Comparison of ENCODE assay signal across 13 cellular contexts in genomic region chr3:140092883-140093536, GRCh38.
A peak's percentile ranks its signal among the peaks of the same experiment; 100 is the strongest.
DNase-seq lines count a peak whose midpoint lies in the region; FAIRE-seq and TF ChIP-seq lines count a peak whose summit lies in the region.
"Had no signal": no experiment of that assay in that cellular context is flagged by ENCODE, and none has a peak within 500 bp of the region (broad histone marks: within the 10 kb centered on the region; RNA-seq: fewer than 3 reads in every experiment).

No MANE protein-coding gene starts in this region.

- peaks cover 5 to 9% of the 10 kb centered on the region in 2 donors for H3K4me1 ChIP-seq in thyroid gland
- peaks cover 0 to 14% (median 0%) of the 10 kb centered on the region in 4 donors for H3K4me1 ChIP-seq in tibial nerve

- TF ChIP-seq CTCF in fibroblast of mammary gland (conservative IDR thresholded peaks at IDR 0.05; ENCODE audit: control insufficient read depth, insufficient read depth, low read depth, low read length) (peak; percentile 29), thyroid gland (IDR thresholded peaks at IDR 0.05) (no peak), tibial nerve (IDR thresholded peaks at IDR 0.05) (no peak)

- intact Hi-C loops in thyroid gland (cut with DNase I) = no loop called here

- H3K27me3 ChIP-seq in thyroid gland (no peaks in the 10 kb centered on the region), tibial nerve (no peaks in the 10 kb centered on the region)

- TF ChIP-seq POLR2A in GM12892 (IDR thresholded peaks at IDR 0.05; ENCODE audit: low read depth, low read length) (no peak), thyroid gland (IDR thresholded peaks at IDR 0.05) (no peak), tibial nerve (IDR thresholded peaks at IDR 0.05) (no peak)

- DNase-seq in DMS 273 (lab: John Stamatoyannopoulos, UW; ENCODE audit: unreplicated experiment) = peak; percentile 76
- peak; percentile 5 for DNase-seq in GM12892 (ENCODE audit: insufficient read length)
- peak; percentile 41 to 82 for DNase-seq in NCI-H446 (lab: John Stamatoyannopoulos, UW)
- DNase-seq in fibroblast of mammary gland (ENCODE audit: low read depth) = peak; percentile 3
- DNase-seq in SW480 (ENCODE audit: low spot score) = no peak
- no peak for DNase-seq in H4 (ENCODE audit: low spot score)
- DNase-seq in thyroid gland = no peak
- DNase-seq in tibial nerve (ENCODE audit: low spot score in 2 of 2) = no peak
- DNase-seq: activated CD8-positive, alpha-beta T cell treated with anti-CD3 and anti-CD28 coated beads for 36 hours; activated gamma-delta T cell treated with Interleukin-2 at 50 U/mL for 16 hours; C1 segment of cervical spinal cord; erythroblast; MM.1S had no signal

- H3K9me3 ChIP-seq in thyroid gland (no peaks in the 10 kb centered on the region), tibial nerve (no peaks in the 10 kb centered on the region)

- H3K4me3 ChIP-seq in fibroblast of mammary gland (ENCODE audit: control insufficient read depth, low read depth, low read length) (no peak overlapping the region), thyroid gland (replicated peaks in 1 of 3) (no peak overlapping the region), tibial nerve (no peak overlapping the region)

- H3K36me3 ChIP-seq in thyroid gland (no peaks in the 10 kb centered on the region), tibial nerve (no peaks in the 10 kb centered on the region)

- H3K27ac ChIP-seq in thyroid gland (no peak overlapping the region), tibial nerve (no peak overlapping the region)

- WGBS in thyroid gland, 2 donors = 92 to 93% methylated on average over 6 of the region's 6 CpGs
- 90 to 93% methylated on average over 6 of the region's 6 CpGs for WGBS in tibial nerve, 2 donors

- TF ChIP-seq EP300 in tibial nerve (IDR thresholded peaks at IDR 0.05) = no peak

- FAIRE-seq in GM12892 (lab: Jason Lieb, UNC) = no peak

Comparison
In these comparisons a context has a peak if more than half of its experiments do, and no peak if none do; other contexts are left out.
1. DNase-seq: peak in DMS 273 (single experiment), GM12892 (single experiment), NCI-H446 (2 of 2) and fibroblast of mammary gland (single experiment); none in SW480 (single experiment), H4 (single experiment), thyroid gland (0 of 2) and tibial nerve (0 of 2).